Comparison of ENCODE assay signal across 31 cellular contexts in the genomic region with DNA sequence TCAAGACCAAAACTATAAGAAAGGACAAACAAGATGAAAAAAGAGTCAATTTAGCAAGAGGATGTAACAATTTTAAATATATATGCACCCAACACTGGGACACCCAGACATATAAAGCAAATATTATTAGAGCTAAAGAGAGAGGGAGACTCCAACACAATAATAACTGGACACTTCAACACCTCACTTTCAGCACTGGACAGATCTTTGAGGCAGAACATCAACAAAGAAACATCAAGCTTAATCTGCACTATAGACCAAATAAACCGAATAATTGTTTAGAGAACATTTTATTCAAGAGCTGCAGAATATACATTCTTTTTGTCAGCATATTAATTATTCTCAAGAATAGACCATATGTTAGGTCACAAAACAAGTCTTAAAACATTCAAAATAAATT.
"Had no signal": no experiment of that assay in that cellular context is flagged by ENCODE, and none has a peak within 500 bp of the region (broad histone marks: within the 10 kb centered on the region; RNA-seq: fewer than 3 reads in every experiment).

No MANE protein-coding gene starts in this region.

- H3K4me2 ChIP-seq: KMS-11, PC-9 had no signal

- ATAC-seq: activated T-cell treated with anti-CD3 and anti-CD28 coated beads, Interleukin-2, amount 50 U/mL, for 72 hours; activated T-helper 17 cell treated with anti-CD3 and anti-CD28 coated beads, Interleukin-2, amount 50 U/mL, for 72 hours; T-cell; T-helper 17 cell had no signal

- H3K27me3 ChIP-seq: ascending aorta had no signal

- FAIRE-seq: bronchial epithelial cell had no signal

- H2AFZ ChIP-seq: PC-9 had no signal

- H3K4me1 ChIP-seq: ascending aorta had no signal

- H3K4me3 ChIP-seq: ascending aorta, PC-9 had no signal

- H3K27ac ChIP-seq: ascending aorta, KMS-11, PC-9, VCaP had no signal

- H3K36me3 ChIP-seq: ascending aorta had no signal

- DNase-seq: activated B cell treated with CpG ODN at 0.5 μM for 24 hours; activated CD4-positive, alpha-beta memory T cell treated with anti-CD3 and anti-CD28 coated beads for 36 hours; activated CD4-positive, alpha-beta T cell treated with anti-CD3 and anti-CD28 coated beads for 4 hours; activated CD4-positive, alpha-beta T cell treated with anti-CD3 and anti-CD28 coated beads, Interleukin-2, amount 50 U/mL, for 1 hour; activated CD4-positive, CD25-positive, alpha-beta regulatory T cell treated with anti-CD3 and anti-CD28 coated beads, Interleukin-2, amount 50 U/mL, for 72 hours; activated gamma-delta T cell; activated naive CD4-positive, alpha-beta T cell treated with Interleukin-2 at 50 U/mL for 16 hours; activated naive CD8-positive, alpha-beta T cell treated with anti-CD3 and anti-CD28 coated beads, Interleukin-2, amount 10 ng/mL, durations not matched to agents 7 days and 5 days; activated T-cell treated with anti-CD3 and anti-CD28 coated beads, Interleukin-2, amount 50 U/mL, for 1 hour; activated T-cell treated with anti-CD3 and anti-CD28 coated beads, Interleukin-2, amount 50 U/mL, for 72 hours; amygdala; caudate nucleus; cerebellar nuclear complex; MM.1S; MV-4-11; NCI-H1092; NCI-H1436 treated with DMSO at 0.1 percent for 48 hours; NCI-H1694 treated with DMSO at 0.1 percent for 48 hours; NCI-H2029; NCI-H345; NCI-H524 treated with DMSO at 0.1 percent for 48 hours; NCI-H748 treated with DMSO at 0.1 percent for 48 hours; PC-9; Right ventricle myocardium superior; T-cell; T-helper 17 cell had no signal

- H3K9ac ChIP-seq: KMS-11 had no signal
